In genomic region chr17:75652934-75653549, GRCh38 we compare ENCODE assay signal across 8 cellular contexts. TPM values are rescaled to one million over a fixed set of nuclear protein-coding genes. Genes with fewer than 3 reads are reported as not detected.
DNase-seq lines count a peak whose midpoint lies in the region; ATAC-seq and TF ChIP-seq lines count a peak whose summit lies in the region.

No MANE protein-coding gene starts in this region.

- H3K9me3 Mint-ChIP-seq in Caco-2 (ENCODE audit: unreplicated experiment): no peaks in the 10 kb centered on the region
- no peaks in the 10 kb centered on the region for H3K9me3 Mint-ChIP-seq in endodermal cell
- H3K9me3 Mint-ChIP-seq in naive thymus-derived CD8-positive, alpha-beta T cell: no peaks in the 10 kb centered on the region

- TF ChIP-seq CTCF in Caco-2 (IDR thresholded peaks at IDR 0.05; ENCODE audit: insufficient read depth in 1 of 2, low read depth in 1 of 2, low read length in 1 of 2, severe bottlenecking in 1 of 2, unreplicated experiment in 1 of 2) (peak; percentile 87 to 95), GM20000 (IDR thresholded peaks at IDR 0.05; ENCODE audit: extremely low read depth, missing control alignments) (peak; percentile 48), RWPE2 (IDR thresholded peaks at IDR 0.05; ENCODE audit: poor library complexity, severe bottlenecking) (peak; percentile 80), endodermal cell (conservative IDR thresholded peaks at IDR 0.05) (peak; percentile 91)

- no peak overlapping the region for H3K4me3 ChIP-seq in Caco-2 (ENCODE audit: low read depth, low read length)
- no peak overlapping the region for H3K4me3 ChIP-seq in RWPE2 (ENCODE audit: severe bottlenecking)
- H3K4me3 ChIP-seq in endodermal cell (ENCODE audit: low read length): no peak overlapping the region

- POLR2A ChIA-PET in Caco-2 (lab: Charles Lee): interaction anchor here (0.5 kb wide), 1 partner anchor 112 kb away, joined by 5 read pairs; the partner anchor contains the start of gene GALK1
- POLR2A ChIA-PET in naive thymus-derived CD8-positive, alpha-beta T cell (lab: Charles Lee): interaction anchor here (0.6 to 1.4 kb wide), 2 partner anchors 13 to 294 kb away, joined by 4 to 5 read pairs; partner anchors contain the start of gene RECQL5

- H3K36me3 ChIP-seq in Caco-2 (ENCODE audit: control insufficient read depth, insufficient read depth, low read length) (peaks cover 3% of the 10 kb centered on the region), RWPE2 (ENCODE audit: low read depth) (peaks cover 82% of the 10 kb centered on the region), endodermal cell (ENCODE audit: control insufficient read depth, insufficient read depth, low read length) (peaks cover 61% of the 10 kb centered on the region)

- peak; percentile 60 to 73 for DNase-seq in Caco-2
- DNase-seq in GM20000 (ENCODE audit: low spot score): no peak
- DNase-seq in RWPE2 (ENCODE audit: low spot score): no peak
- peak; percentile 92 for DNase-seq in endodermal cell
- peak in 9 of 10 donors; percentile 13 to 71 (median 37) for DNase-seq in naive thymus-derived CD8-positive, alpha-beta T cell
- DNase-seq in amniotic stem cell (lab: John Stamatoyannopoulos, UW): no peak
- no peak for DNase-seq in NCI-H2107 (lab: John Stamatoyannopoulos, UW)

- no peak overlapping the region for H3K4me3 Mint-ChIP-seq in Caco-2 (ENCODE audit: unreplicated experiment)
- H3K4me3 Mint-ChIP-seq in endodermal cell: no peak overlapping the region
- peak overlapping the region in 1 of 10 donors; percentile 19 for H3K4me3 Mint-ChIP-seq in naive thymus-derived CD8-positive, alpha-beta T cell

- no peaks in the 10 kb centered on the region for H3K9me3 ChIP-seq in Caco-2
- no peaks in the 10 kb centered on the region for H3K9me3 ChIP-seq in RWPE2 (ENCODE audit: severe bottlenecking)
- no peaks in the 10 kb centered on the region for H3K9me3 ChIP-seq in endodermal cell (ENCODE audit: control insufficient read depth, low read length)

- 71% methylated on average over 5 of the region's 6 CpGs; no CpG with 5 or more reads in 1 of the 2 experiments for WGBS in endodermal cell (ENCODE audit: insufficient coverage in 1 of 2, insufficient read length in 1 of 2), 2 experiments

- H3K27ac Mint-ChIP-seq in Caco-2 (ENCODE audit: unreplicated experiment) (no peak overlapping the region), endodermal cell (no peak overlapping the region)
- peak overlapping the region in 2 of 10 donors; percentile 46 to 52 for H3K27ac Mint-ChIP-seq in naive thymus-derived CD8-positive, alpha-beta T cell

- H3K4me1 Mint-ChIP-seq in Caco-2 (ENCODE audit: low read depth, unreplicated experiment) (no peaks in the 10 kb centered on the region), endodermal cell (no peaks in the 10 kb centered on the region)
- peaks cover 7 to 13% (median 9%) of the 10 kb centered on the region in 4 donors for H3K4me1 Mint-ChIP-seq in naive thymus-derived CD8-positive, alpha-beta T cell

- CTCF ChIA-PET in Caco-2 (lab: Charles Lee): interaction anchor here (0.6 to 4.0 kb wide), 11 partner anchors 8 to 137 kb away, joined by 3 to 143 read pairs (median 5); partner anchors contain the start of genes SMIM5 and TSEN54

- H3K9ac ChIP-seq in endodermal cell (ENCODE audit: extremely low read depth, low read length, poor library complexity, severe bottlenecking): no peak overlapping the region

- H3K27ac ChIP-seq in RWPE2 (ENCODE audit: poor library complexity, severe bottlenecking) (no peak overlapping the region), endodermal cell (ENCODE audit: low read depth, low read length) (no peak overlapping the region)

- intact Hi-C loops in Caco-2 (cut with micrococcal nuclease; ENCODE audit: unreplicated experiment): loop anchor here (1.0 kb wide), 1 partner anchor 20 kb away; the partner anchor contains the start of gene SMIM5

- ATAC-seq in RWPE2 (ENCODE audit: low read depth) (peak; percentile 62), HG03108 (IDR thresholded peaks at IDR 0.05; ENCODE audit: unreplicated experiment) (no peak)
- peak; percentile 87 to 90 for ATAC-seq in naive thymus-derived CD8-positive, alpha-beta T cell

- H3K27me3 Mint-ChIP-seq in Caco-2 (ENCODE audit: insufficient read depth, unreplicated experiment): no peaks in the 10 kb centered on the region
- no peaks in the 10 kb centered on the region for H3K27me3 Mint-ChIP-seq in endodermal cell (ENCODE audit: insufficient read depth)
- no peaks in the 10 kb centered on the region for H3K27me3 Mint-ChIP-seq in naive thymus-derived CD8-positive, alpha-beta T cell

- no TSS peak for BruUV-seq in Caco-2 (replicated peaks; lab: Mats Ljungman, UMichigan)

- H3K36me3 Mint-ChIP-seq in Caco-2 (ENCODE audit: insufficient read depth, unreplicated experiment) (peaks cover 37% of the 10 kb centered on the region), endodermal cell (ENCODE audit: low read depth) (peaks cover 57% of the 10 kb centered on the region)
- H3K36me3 Mint-ChIP-seq in naive thymus-derived CD8-positive, alpha-beta T cell: peaks cover 0 to 65% (median 25%) of the 10 kb centered on the region in 3 donors

- no peaks in the 10 kb centered on the region for H3K4me1 ChIP-seq in Caco-2
- no peaks in the 10 kb centered on the region for H3K4me1 ChIP-seq in RWPE2 (ENCODE audit: insufficient read depth, poor library complexity, severe bottlenecking)
- H3K4me1 ChIP-seq in endodermal cell (ENCODE audit: control insufficient read depth, insufficient read depth, low read length): no peaks in the 10 kb centered on the region

- no peaks in the 10 kb centered on the region for H3K27me3 ChIP-seq in Caco-2 (replicated peaks; ENCODE audit: control insufficient read depth, insufficient read depth, low read length)
- no peaks in the 10 kb centered on the region for H3K27me3 ChIP-seq in RWPE2 (ENCODE audit: insufficient read depth, poor library complexity, severe bottlenecking)
- H3K27me3 ChIP-seq in endodermal cell (ENCODE audit: control insufficient read depth, insufficient read depth, low read length, poor library complexity, severe bottlenecking): no peaks in the 10 kb centered on the region

RNA-seq across cellular contexts. Expression of gene RECQL5, which starts 13.9 kb away (rescaled TPM):
- total RNA-seq in Caco-2 (2022): 67.0 and 67.7 TPM in 2 replicates
- total RNA-seq in endodermal cell: 10 to 100 TPM; 54.3 TPM
- 40.1 TPM for polyA plus RNA-seq in endodermal cell (2013, experiment 1 of 2)
- 32.4 TPM for polyA plus RNA-seq in endodermal cell (2013, experiment 2 of 2)
- total RNA-seq in naive thymus-derived CD8-positive, alpha-beta T cell: 10 to 100 TPM; 76.0 to 79.0 TPM
- 10 to 100 TPM; 12.3 to 23.4 (median 19.3) TPM for polyA plus RNA-seq in naive thymus-derived CD8-positive, alpha-beta T cell

RNA-seq across cellular contexts. Expression of gene SAP30BP, which starts 14.1 kb away (rescaled TPM):
- 119 and 126 TPM in 2 replicates for total RNA-seq in Caco-2 (2022)
- 100 to 1,000 TPM in 1 of 2 donors, 10 to 100 TPM in 1; 96.5 to 113 TPM for total RNA-seq in endodermal cell
- polyA plus RNA-seq in endodermal cell (2013, experiment 1 of 2): 93.1 TPM
- polyA plus RNA-seq in endodermal cell (2013, experiment 2 of 2): 95.4 TPM
- 100 to 1,000 TPM in 1 of 2 experiments, 10 to 100 TPM in 1; 99.2 to 121 TPM for total RNA-seq in naive thymus-derived CD8-positive, alpha-beta T cell
- 10 to 100 TPM; 57.8 to 72.0 (median 69.6) TPM for polyA plus RNA-seq in naive thymus-derived CD8-positive, alpha-beta T cell

RNA-seq across cellular contexts. Expression of gene SMIM5, which starts 19.8 kb away (rescaled TPM):
- total RNA-seq in Caco-2 (2022): 0.20 TPM in 1 of 2 replicates, not detected in the other
- total RNA-seq in endodermal cell: under 1 TPM in 1 of 2 donors, not detected in 1; 0.40 TPM
- not detected for polyA plus RNA-seq in endodermal cell (2013, experiment 1 of 2)
- not detected for polyA plus RNA-seq in endodermal cell (2013, experiment 2 of 2)
- 1 to 10 TPM in 1 of 2 experiments, under 1 TPM in 1; 0.82 to 1.3 TPM for total RNA-seq in naive thymus-derived CD8-positive, alpha-beta T cell
- under 1 TPM in 2 of 3 donors, not detected in 1; 0.06 to 0.13 TPM for polyA plus RNA-seq in naive thymus-derived CD8-positive, alpha-beta T cell

Comparison
In these comparisons a context has a peak if more than half of its experiments do, and no peak if none do; other contexts are left out.
1. DNase-seq: peak in Caco-2 (2 of 2), endodermal cell (single experiment) and naive thymus-derived CD8-positive, alpha-beta T cell (9 of 10); none in GM20000 (single experiment), RWPE2 (single experiment), amniotic stem cell (single experiment) and NCI-H2107 (single experiment).
2. Peak in every context shown above with its lines, with median percentiles within 50 percentile points of each other: CTCF ChIP-seq.